Comparison of ENCODE assay signal across 9 cellular contexts in genomic region chr9:137299938-137300337, GRCh38. TPM values are rescaled to one million over a fixed set of nuclear protein-coding genes. Genes with fewer than 3 reads are reported as not detected.
DNase-seq lines count a peak whose midpoint lies in the region; ATAC-seq and TF ChIP-seq lines count a peak whose summit lies in the region.
"Had no signal": no experiment of that assay in that cellular context is flagged by ENCODE, and none has a peak within 500 bp of the region (broad histone marks: within the 10 kb centered on the region; RNA-seq: fewer than 3 reads in every experiment).

No MANE protein-coding gene starts in this region.

- H3K27ac ChIP-seq in lung (ENCODE audit: low read depth in 1 of 2, low read length in 1 of 2) (peak overlapping the region; percentile 21 to 48), thoracic aorta (no peak overlapping the region)

- peak overlapping the region; percentile 89 to 100 (median 91) for H3K27ac Mint-ChIP-seq in brain

- DNase-seq in NCI-H82 (lab: John Stamatoyannopoulos, UW) (peak; percentile 21), NCI-H82 treated with DMSO at 0.1 percent for 48 hours (lab: John Stamatoyannopoulos, UW; ENCODE audit: unreplicated experiment) (no peak), lung (ENCODE audit: low spot score) (no peak), thoracic aorta (ENCODE audit: low spot score) (no peak), NOMO-1 treated with dmso at 0.1 percent for 144 hours (lab: John Stamatoyannopoulos, UW; ENCODE audit: unreplicated experiment) (no peak), NCI-H226 (no peak)

- H3K27me3 Mint-ChIP-seq in brain, result peaks cover 7% of the 10 kb centered on the region

- ATAC-seq in lung (ENCODE audit: insufficient read depth, low FRiP score), result no peak
- no peak for ATAC-seq in thoracic aorta (ENCODE audit: insufficient number of reproducible peaks, low FRiP score, low read depth)
- ATAC-seq in GM19463 (IDR thresholded peaks at IDR 0.05; ENCODE audit: unreplicated experiment), result no peak

- H3K4me1 ChIP-seq in lung (ENCODE audit: control insufficient read depth in 2 of 2, insufficient read depth in 2 of 2, low read length in 2 of 2), result peaks cover 0 to 27% of the 10 kb centered on the region in 2 donors
- peaks cover 19 to 28% of the 10 kb centered on the region in 2 donors for H3K4me1 ChIP-seq in thoracic aorta (ENCODE audit: control insufficient read depth in 1 of 2, low read depth in 2 of 2)

- H3K36me3 Mint-ChIP-seq in brain, result no peaks in the 10 kb centered on the region

- H3K9me3 Mint-ChIP-seq in brain, result no peaks in the 10 kb centered on the region

- H3K27me3 ChIP-seq in lung (ENCODE audit: control insufficient read depth, insufficient read depth) (no peaks in the 10 kb centered on the region), thoracic aorta (replicated peaks; ENCODE audit: insufficient read depth) (peaks cover 12% of the 10 kb centered on the region)

- H3K4me3 Mint-ChIP-seq in brain, result peak overlapping the region; percentile 91 to 100 (median 98)

- WGBS in lung, 2 donors, result 42 to 68% methylated on average over 16 of the region's 16 CpGs

- H3K36me3 ChIP-seq in lung (ENCODE audit: control insufficient read depth in 2 of 2, insufficient read depth in 2 of 2, low read length in 2 of 2), result no peaks in the 10 kb centered on the region
- H3K36me3 ChIP-seq in thoracic aorta, result no peaks in the 10 kb centered on the region

- H3K4me3 ChIP-seq in lung (peak overlapping the region; percentile 30), thoracic aorta (peak overlapping the region; percentile 23)

- H3K9me3 ChIP-seq in lung (ENCODE audit: control insufficient read depth in 2 of 2, insufficient read depth in 1 of 2, low read length in 1 of 2) (no peaks in the 10 kb centered on the region), thoracic aorta (no peaks in the 10 kb centered on the region)

- H3K4me1 Mint-ChIP-seq in brain, result peaks cover 49% of the 10 kb centered on the region

- TF ChIP-seq CTCF in brain (conservative IDR thresholded peaks at IDR 0.05) (no peak), lung (IDR thresholded peaks at IDR 0.05; ENCODE audit: control extremely low read depth, extremely low read depth) (no peak), thoracic aorta (IDR thresholded peaks at IDR 0.05) (no peak)

RNA-seq across cellular contexts. Expression of gene NRARP, which starts 2.1 kb away (rescaled TPM):
- polyA plus RNA-seq in brain (ENCODE audit: insufficient read depth, low read depth, low replicate concordance) (3.9 TPM), lung (1 to 10 TPM; 2.1 to 6.4 TPM)
- total RNA-seq in lung (10 to 100 TPM in 1 of 2 donors, 1 to 10 TPM in 1; 5.2 to 10.8 TPM), thoracic aorta (10 to 100 TPM in 1 of 2 donors, 1 to 10 TPM in 1; 8.5 to 16.9 TPM)

RNA-seq across cellular contexts. Expression of gene TOR4A, which starts 22.4 kb away (rescaled TPM):
- polyA plus RNA-seq in brain (ENCODE audit: insufficient read depth, low read depth, low replicate concordance) (1.9 TPM), lung (10 to 100 TPM in 1 of 2 donors, 1 to 10 TPM in 1; 9.6 to 29.2 TPM)
- total RNA-seq in lung (10 to 100 TPM; 12.1 to 42.5 TPM), thoracic aorta (10 to 100 TPM; 26.4 to 43.5 TPM)

RNA-seq across cellular contexts. Expression of gene NELFB, which starts 44.8 kb away (rescaled TPM):
- 89.9 TPM for polyA plus RNA-seq in brain (ENCODE audit: insufficient read depth, low read depth, low replicate concordance)
- total RNA-seq in lung, result 10 to 100 TPM; 30.4 to 56.2 TPM
- polyA plus RNA-seq in lung, result 10 to 100 TPM; 37.3 to 51.1 TPM
- 10 to 100 TPM; 37.2 to 40.6 TPM for total RNA-seq in thoracic aorta

RNA-seq across cellular contexts. Expression of gene STPG3, which starts 48.9 kb away (rescaled TPM):
- polyA plus RNA-seq in brain (ENCODE audit: insufficient read depth, low read depth, low replicate concordance) (not detected), lung (under 1 TPM in 1 of 2 donors, not detected in 1; 0.18 TPM)
- total RNA-seq in lung (not detected), thoracic aorta (not detected)
- polyA plus RNA-seq: AG04450 had no signal

RNA-seq across cellular contexts. Expression of gene TUBB4B, which starts 58.9 kb away (rescaled TPM):
- 1,134 TPM for polyA plus RNA-seq in brain (ENCODE audit: insufficient read depth, low read depth, low replicate concordance)
- 100 to 1,000 TPM; 163 to 505 TPM for total RNA-seq in lung
- polyA plus RNA-seq in lung, result 100 to 1,000 TPM; 326 to 338 TPM
- total RNA-seq in thoracic aorta, result 100 to 1,000 TPM; 172 to 193 TPM

Comparison
In these comparisons a context has a peak if more than half of its experiments do, and no peak if none do; other contexts are left out.
1. H3K27ac ChIP-seq: peak in lung (2 of 2); none in thoracic aorta (0 of 2).